12 cellular contexts compared by ENCODE assay signal in the genomic region with DNA sequence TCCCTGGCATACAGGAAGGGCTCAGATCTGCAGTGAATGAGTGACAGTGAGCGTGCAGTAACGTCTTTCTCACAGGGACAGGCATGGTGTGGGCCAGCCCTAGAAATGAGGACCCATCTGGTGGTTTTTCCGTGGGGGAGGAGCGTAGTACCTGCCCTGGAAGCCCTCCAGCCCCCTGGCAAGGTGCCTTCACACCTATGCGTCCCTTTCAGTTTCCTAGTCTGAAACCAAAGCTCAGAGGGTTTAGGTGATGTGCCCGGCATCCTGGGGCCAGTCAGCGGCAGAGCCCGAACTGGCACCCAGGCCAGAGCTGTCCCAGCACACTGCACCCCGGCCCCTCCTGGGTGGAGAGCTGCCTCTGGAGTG. TPM values are rescaled to one million over a fixed set of nuclear protein-coding genes. Genes with fewer than 3 reads are reported as not detected.
DNase-seq lines count a peak whose midpoint lies in the region; ATAC-seq, FAIRE-seq and TF ChIP-seq lines count a peak whose summit lies in the region.
"Had no signal": no experiment of that assay in that cellular context is flagged by ENCODE, and none has a peak within 500 bp of the region (broad histone marks: within the 10 kb centered on the region; RNA-seq: fewer than 3 reads in every experiment).

No MANE protein-coding gene starts in this region.

- H3K27ac ChIP-seq in K562 (ENCODE audit: extremely low read depth, low read depth, low read length), result no peak overlapping the region
- H3K27ac ChIP-seq: BLaER1, breast epithelium, tibial nerve had no signal

- H3K4me3 ChIP-seq in K562, result no peak overlapping the region
- H3K4me3 ChIP-seq: BLaER1, breast epithelium, tibial nerve had no signal

- H3K9ac ChIP-seq in K562 (ENCODE audit: insufficient read depth in 1 of 2, low read depth in 2 of 2, low read length in 2 of 2), result 0 out of 4 replicates have a peak overlapping the region, but pooled peaks of 1 of the 2 experiments have one; percentile 2
- H3K9ac ChIP-seq: BLaER1 had no signal

- H3K36me3 Mint-ChIP-seq in activated CD8-positive, alpha-beta T cell treated with anti-CD3 and anti-CD28 coated beads for 36 hours (ENCODE audit: low read depth), result peaks cover 44% of the 10 kb centered on the region

- H3K4me3 Mint-ChIP-seq in activated CD8-positive, alpha-beta T cell treated with anti-CD3 and anti-CD28 coated beads for 36 hours, result peak overlapping the region; percentile 96

- H2AFZ ChIP-seq in K562 (ENCODE audit: low read depth, low read length), result 0 out of 2 replicates have a peak overlapping the region, but pooled peaks have one; percentile 23

- TF ChIP-seq POLR2A in K562 (conservative IDR thresholded peaks at IDR 0.05), result no peak

- H3K4me1 ChIP-seq in K562 (replicated peaks in 1 of 2; ENCODE audit: control insufficient read depth in 2 of 2, insufficient read depth in 2 of 2, low read length in 2 of 2), result peaks cover 0 to 28% of the 10 kb centered on the region in 2 experiments; a peak in 2 of 5 replicates

- no peak for TF ChIP-seq RAD21 in K562 (CRISPR knock-in tag; conservative IDR thresholded peaks at IDR 0.05 in 1 of 2, IDR thresholded peaks at IDR 0.05 in 1 of 2)

- WGBS in K562 (ENCODE audit: insufficient coverage, low coverage, missing lambda C conversion rate), result 36% methylated on average over 9 of the region's 9 CpGs

- CTCF ChIA-PET in activated CD8-positive, alpha-beta T cell treated with anti-CD3 and anti-CD28 coated beads for 36 hours (lab: Charles Lee), result interaction anchor here (1.0 to 1.6 kb wide), 4 partner anchors 15 to 261 kb away, joined by 3 to 4 read pairs (median 3); no protein-coding TSS in a partner anchor
- CTCF ChIA-PET in K562 (lab: Yijun Ruan, JAX; ENCODE audit: low intra/inter-chr PET ratio), result no interaction called here

- no peaks in the 10 kb centered on the region for H3K79me2 ChIP-seq in K562 (ENCODE audit: control insufficient read depth, insufficient read depth, low read length)

- peak; percentile 53 for ATAC-seq in activated CD8-positive, alpha-beta T cell treated with anti-CD3 and anti-CD28 coated beads for 36 hours
- ATAC-seq in K562 (peak; percentile 20; the same call in 2 of the 3 replicates), GM19395 (IDR thresholded peaks at IDR 0.05; ENCODE audit: unreplicated experiment) (no peak), GM21360 (IDR thresholded peaks at IDR 0.05; ENCODE audit: unreplicated experiment) (no peak), SK-N-SH treated with all-trans-retinoic acid at 6 μM for 48 hours (no peak)

- peaks cover 73% of the 10 kb centered on the region for H3K4me1 Mint-ChIP-seq in activated CD8-positive, alpha-beta T cell treated with anti-CD3 and anti-CD28 coated beads for 36 hours (ENCODE audit: low read depth)

- no peaks in the 10 kb centered on the region for H3K9me3 Mint-ChIP-seq in activated CD8-positive, alpha-beta T cell treated with anti-CD3 and anti-CD28 coated beads for 36 hours

- no TSS peak for BruUV-seq in K562 (replicated peaks; lab: Mats Ljungman, UMichigan)

- no peak overlapping the region for H3K4me2 ChIP-seq in K562 (ENCODE audit: insufficient read depth, low read length)
- H3K4me2 ChIP-seq: BLaER1 had no signal

- no peaks in the 10 kb centered on the region for H3K27me3 Mint-ChIP-seq in activated CD8-positive, alpha-beta T cell treated with anti-CD3 and anti-CD28 coated beads for 36 hours

- H3K9me1 ChIP-seq in K562 (ENCODE audit: control insufficient read depth, insufficient read depth, low read length), result no peaks in the 10 kb centered on the region

- DNase-seq in NCI-H2029 (lab: John Stamatoyannopoulos, UW), result peak; percentile 49
- DNase-seq in activated CD8-positive, alpha-beta T cell treated with anti-CD3 and anti-CD28 coated beads for 36 hours, result peak; percentile 87
- no peak for DNase-seq in K562 (ENCODE audit: extremely low read depth in 1 of 4, low spot score in 3 of 4)
- peak; percentile 46 for DNase-seq in stimulated activated CD4-positive, alpha-beta T cell treated with anti-CD3 and anti-CD28 coated beads, Interleukin-2, amount 100 ng/mL, for 4 hours (ENCODE audit: low read depth)
- no peak for DNase-seq in AG08395 (ENCODE audit: low spot score)
- DNase-seq: foreskin fibroblast had no signal

- no peaks in the 10 kb centered on the region for H3K9me3 ChIP-seq in K562 (replicated peaks; ENCODE audit: control insufficient read depth, insufficient read depth, low read depth, low read length)
- H3K9me3 ChIP-seq: BLaER1, breast epithelium, tibial nerve had no signal

- no peaks in the 10 kb centered on the region for H3K36me3 ChIP-seq in K562 (ENCODE audit: control insufficient read depth, insufficient read depth, low read length)
- H3K36me3 ChIP-seq: BLaER1, breast epithelium, tibial nerve had no signal

- FAIRE-seq in K562 (lab: Jason Lieb, UNC), result no peak

- H3K27ac Mint-ChIP-seq in activated CD8-positive, alpha-beta T cell treated with anti-CD3 and anti-CD28 coated beads for 36 hours, result peak overlapping the region; percentile 68

- intact Hi-C loops in activated CD8-positive, alpha-beta T cell treated with anti-CD3 and anti-CD28 coated beads for 36 hours (cut with micrococcal nuclease), result loop anchor here (10.0 kb wide), 1 partner anchor 251 kb away; no protein-coding TSS in a partner anchor
- intact Hi-C loops in K562 (cut with micrococcal nuclease), result no loop called here

- H3K27me3 ChIP-seq in K562 (ENCODE audit: control insufficient read depth in 2 of 2, insufficient read depth in 2 of 2, low read length in 2 of 2), result no peaks in the 10 kb centered on the region

- TF ChIP-seq CTCF in activated CD8-positive, alpha-beta T cell treated with anti-CD3 and anti-CD28 coated beads for 36 hours (IDR thresholded peaks at IDR 0.05), result no peak
- no peak for TF ChIP-seq CTCF in K562 (IDR thresholded peaks at IDR 0.05 in 2 of 3, conservative IDR thresholded peaks at IDR 0.05 in 1 of 3; ENCODE audit: insufficient read depth in 2 of 3, low read depth in 1 of 3, low read length in 3 of 3)

- in situ Hi-C loops in K562 (cut with MboI), result no loop called here

- POLR2A ChIA-PET in activated CD8-positive, alpha-beta T cell treated with anti-CD3 and anti-CD28 coated beads for 36 hours (lab: Charles Lee), result interaction anchor here (0.6 to 2.2 kb wide), 11 partner anchors 10 to 1012 kb away, joined by 3 to 7 read pairs (median 4); no protein-coding TSS in a partner anchor
- POLR2A ChIA-PET in K562 (lab: Yijun Ruan, JAX), result interaction anchor here (0.6 to 1.4 kb wide), 4 partner anchors 17 to 259 kb away, joined by 3 to 4 read pairs (median 4); no protein-coding TSS in a partner anchor

- H4K20me1 ChIP-seq in K562 (replicated peaks; ENCODE audit: control insufficient read depth, insufficient read depth, low read length), result no peaks in the 10 kb centered on the region

- TF ChIP-seq EP300 in K562 (IDR thresholded peaks at IDR 0.05; ENCODE audit: low read length), result no peak

TF ChIP-seq in K562, 482 proteins besides CTCF, POLR2A, EP300 and RAD21 (continues in another document):
- TF ChIP-seq, protein P1, sequence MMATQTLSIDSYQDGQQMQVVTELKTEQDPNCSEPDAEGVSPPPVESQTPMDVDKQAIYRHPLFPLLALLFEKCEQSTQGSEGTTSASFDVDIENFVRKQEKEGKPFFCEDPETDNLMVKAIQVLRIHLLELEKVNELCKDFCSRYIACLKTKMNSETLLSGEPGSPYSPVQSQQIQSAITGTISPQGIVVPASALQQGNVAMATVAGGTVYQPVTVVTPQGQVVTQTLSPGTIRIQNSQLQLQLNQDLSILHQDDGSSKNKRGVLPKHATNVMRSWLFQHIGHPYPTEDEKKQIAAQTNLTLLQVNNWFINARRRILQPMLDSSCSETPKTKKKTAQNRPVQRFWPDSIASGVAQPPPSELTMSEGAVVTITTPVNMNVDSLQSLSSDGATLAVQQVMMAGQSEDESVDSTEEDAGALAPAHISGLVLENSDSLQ (IDR thresholded peaks at IDR 0.05), result peak; percentile 42; the same call in 1 of the 2 replicates

TF ChIP-seq in SK-N-SH treated with all-trans-retinoic acid at 6 μM for 48 hours, 23 proteins besides CTCF, POLR2A, EP300 and RAD21 (continues in another document):
- TF ChIP-seq GLIS3 (CRISPR knock-in tag; IDR thresholded peaks at IDR 0.05) (no peak), RARB (CRISPR knock-in tag; IDR thresholded peaks at IDR 0.05) (no peak), CSDC2 (CRISPR knock-in tag; IDR thresholded peaks at IDR 0.05) (no peak), ARNTL (CRISPR knock-in tag; IDR thresholded peaks at IDR 0.05; ENCODE audit: borderline replicate concordance, low read depth) (no peak), ZNF8 (CRISPR knock-in tag; IDR thresholded peaks at IDR 0.05) (no peak)

RNA-seq across cellular contexts. Expression of a gene that starts 4.3 kb away (rescaled TPM):
- 100 to 1,000 TPM; 134 to 135 TPM for total RNA-seq in activated CD8-positive, alpha-beta T cell treated with anti-CD3 and anti-CD28 coated beads for 36 hours
- 0.46 and 1.2 TPM in 2 replicates for total RNA-seq in K562 (2011; cell fraction: chromatin; rRNA removed; ENCODE audit: low replicate concordance)
- total RNA-seq in K562 (2011; cell fraction: nucleolus; rRNA removed), result 0.67 and 0.79 TPM in 2 replicates
- total RNA-seq in K562 (2011; cell fraction: nucleoplasm; rRNA removed), result 0.59 and 1.1 TPM in 2 replicates
- total RNA-seq in K562 (2014; rRNA removed), result 0.04 and 0.82 TPM in 2 replicates
- total RNA-seq in K562 (2014; rRNA removed; fragmentation: Illumina TruSeq; extraction: Trizol), result 0.11 and 0.38 TPM in 2 replicates
- 0.11 and 0.19 TPM in 2 replicates for total RNA-seq in K562 (2015; rRNA removed; fragmentation: Illumina TruSeq; extraction: Trizol)
- total RNA-seq in K562 (2021), result 0.63 and 0.86 TPM in 2 replicates
- 0.04 and 0.09 TPM in 2 replicates for polyA plus RNA-seq in K562 (2011; rRNA removed)
- 0.04 and 0.31 TPM in 2 replicates for polyA plus RNA-seq in K562 (2011; cell fraction: cytosol; rRNA removed)
- 0.30 and 0.63 TPM in 2 replicates for polyA plus RNA-seq in K562 (2011; cell fraction: nucleus; rRNA removed)
- polyA plus RNA-seq in K562 (2012), result 0.17 and 0.46 TPM in 2 replicates
- polyA plus RNA-seq in K562 (2014; fragmentation: Illumina TruSeq; extraction: Trizol), result 0.08 and 0.09 TPM in 2 replicates
- polyA plus RNA-seq in K562 (2014; fragmentation: Nextera tagmentation; extraction: Ambion mirVana), result not detected
- 0.12 and 0.52 TPM in 2 replicates for polyA plus RNA-seq in K562 (2014; rRNA removed)
- 0.04 and 0.18 TPM in 2 replicates for polyA minus RNA-seq in K562 (2011; rRNA and poly(A)+ RNA removed)
- polyA minus RNA-seq in K562 (2011; cell fraction: cytosol; rRNA and poly(A)+ RNA removed), result not detected in 2 replicates
- polyA minus RNA-seq in K562 (2011; cell fraction: nucleus; rRNA and poly(A)+ RNA removed), result 0.27 and 0.44 TPM in 2 replicates

Comparison
In these comparisons a context has a peak if more than half of its experiments do, and no peak if none do; other contexts are left out.
1. DNase-seq: peak in NCI-H2029 (single experiment), activated CD8-positive, alpha-beta T cell treated with anti-CD3 and anti-CD28 coated beads for 36 hours (single experiment) and stimulated activated CD4-positive, alpha-beta T cell treated with anti-CD3 and anti-CD28 coated beads, Interleukin-2, amount 100 ng/mL, for 4 hours (single experiment); none in K562 (0 of 4) and AG08395 (single experiment).
2. ATAC-seq: peak in activated CD8-positive, alpha-beta T cell treated with anti-CD3 and anti-CD28 coated beads for 36 hours (single experiment) and K562 (single experiment); none in GM19395 (single experiment), GM21360 (single experiment) and SK-N-SH treated with all-trans-retinoic acid at 6 μM for 48 hours (single experiment).
3. RNA of a gene that starts 4.3 kb away (total RNA-seq): 134 to 135 TPM in activated CD8-positive, alpha-beta T cell treated with anti-CD3 and anti-CD28 coated beads for 36 hours; 0.04 to 1.2 TPM in K562; every median in the first group is over 10 times any median in the second.